ENCODE assay signal across 23 cellular contexts in the genomic region with DNA sequence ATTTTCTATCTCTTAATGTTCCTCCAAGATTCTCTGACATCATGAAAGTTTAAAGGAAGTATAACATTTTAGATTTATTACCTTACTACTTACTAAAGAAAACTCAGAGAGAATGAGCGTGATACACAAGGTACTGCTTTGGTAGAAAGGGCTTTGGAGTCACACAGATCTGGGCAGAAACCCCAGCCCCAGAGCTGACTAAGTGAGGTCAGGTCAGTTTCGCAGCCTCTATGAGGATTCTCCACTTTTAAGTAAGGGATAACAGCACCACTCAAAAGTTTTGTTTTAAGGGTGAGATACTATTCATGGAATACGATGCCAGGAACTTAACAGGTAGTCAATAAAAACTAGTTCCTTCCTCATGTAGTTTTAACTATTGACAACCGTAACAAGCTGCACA.
A peak's percentile ranks its signal among the peaks of the same experiment; 100 is the strongest.
DNase-seq lines count a peak whose midpoint lies in the region; ATAC-seq and TF ChIP-seq lines count a peak whose summit lies in the region.
"Had no signal": no experiment of that assay in that cellular context is flagged by ENCODE, and none has a peak within 500 bp of the region (broad histone marks: within the 10 kb centered on the region; RNA-seq: fewer than 3 reads in every experiment).

No MANE protein-coding gene starts in this region.

- H3K4me1 ChIP-seq in IMR-90 (ENCODE audit: control insufficient read depth, insufficient read depth, low read length) (peaks cover 6% of the 10 kb centered on the region), uterus (peaks cover 0 to 4% of the 10 kb centered on the region in 2 donors)
- H3K4me1 ChIP-seq: Caco-2 had no signal

- H2BK15ac ChIP-seq in IMR-90 (ENCODE audit: low read depth, low read length), result no peak overlapping the region

- TF ChIP-seq CTCF in IMR-90 (conservative IDR thresholded peaks at IDR 0.05; ENCODE audit: low read depth, low read length) (no peak), fibroblast of mammary gland (conservative IDR thresholded peaks at IDR 0.05; ENCODE audit: control insufficient read depth, insufficient read depth, low read depth, low read length) (no peak), mesothelial cell of epicardium (IDR thresholded peaks at IDR 0.05; ENCODE audit: unreplicated experiment) (no peak), uterus (IDR thresholded peaks at IDR 0.05) (no peak)

- H3K4me3 Mint-ChIP-seq in mesothelial cell of epicardium, result no peak overlapping the region
- no peak overlapping the region for H3K4me3 Mint-ChIP-seq in activated T-cell treated with anti-CD3 and anti-CD28 coated beads, Interleukin-2, amount 50 U/mL, for 4 hours
- H3K4me3 Mint-ChIP-seq: B cell; CD8-positive, alpha-beta T cell; HFFc6 had no signal

- H3K4ac ChIP-seq in IMR-90 (ENCODE audit: low read depth, low read length), result no peak overlapping the region

- CTCF ChIA-PET in IMR-90 (lab: Yijun Ruan, JAX), result interaction anchor here (0.6 kb wide), 1 partner anchor 129 kb away, joined by 10 read pairs; no protein-coding TSS in a partner anchor

- no peaks in the 10 kb centered on the region for H3K9me3 Mint-ChIP-seq in mesothelial cell of epicardium
- no peaks in the 10 kb centered on the region for H3K9me3 Mint-ChIP-seq in activated T-cell treated with anti-CD3 and anti-CD28 coated beads, Interleukin-2, amount 50 U/mL, for 4 hours
- H3K9me3 Mint-ChIP-seq: CD8-positive, alpha-beta T cell; HFFc6 had no signal

- no peaks in the 10 kb centered on the region for H3K36me3 ChIP-seq in IMR-90 (ENCODE audit: control insufficient read depth, insufficient read depth, low read length)
- H3K36me3 ChIP-seq in uterus, result no peaks in the 10 kb centered on the region
- H3K36me3 ChIP-seq: HAP-1 had no signal

- TF ChIP-seq RAD21 in IMR-90 (IDR thresholded peaks at IDR 0.05; ENCODE audit: low read length), result no peak

- peak; percentile 62 for ATAC-seq in IMR-90 (ENCODE audit: low read depth)
- no peak for ATAC-seq in GM21529 (IDR thresholded peaks at IDR 0.05; ENCODE audit: unreplicated experiment)
- ATAC-seq in activated T-cell treated with anti-CD3 and anti-CD28 coated beads, Interleukin-2, amount 50 U/mL, for 4 hours, result no peak
- no peak for ATAC-seq in sciatic nerve
- ATAC-seq: CD8-positive, alpha-beta T cell had no signal

- H3K23ac ChIP-seq in IMR-90 (ENCODE audit: low read depth, low read length), result no peak overlapping the region

- no peaks in the 10 kb centered on the region for H3K36me3 Mint-ChIP-seq in mesothelial cell of epicardium
- H3K36me3 Mint-ChIP-seq in activated T-cell treated with anti-CD3 and anti-CD28 coated beads, Interleukin-2, amount 50 U/mL, for 4 hours (ENCODE audit: insufficient read depth), result no peaks in the 10 kb centered on the region
- H3K36me3 Mint-ChIP-seq: CD8-positive, alpha-beta T cell had no signal

- no TSS peak for BruUV-seq in IMR-90 (replicated peaks; lab: Mats Ljungman, UMichigan)

- no peak overlapping the region for H3K4me3 ChIP-seq in IMR-90 (ENCODE audit: insufficient read depth, low read depth, low read length)
- no peak overlapping the region for H3K4me3 ChIP-seq in fibroblast of mammary gland (ENCODE audit: control insufficient read depth, low read depth, low read length)
- H3K4me3 ChIP-seq in uterus, result no peak overlapping the region
- H3K4me3 ChIP-seq: HAP-1 had no signal

- no peak overlapping the region for H4K8ac ChIP-seq in IMR-90 (ENCODE audit: low read depth in 2 of 2, low read length in 2 of 2)

- no peak overlapping the region for H2AFZ ChIP-seq in IMR-90 (replicated peaks; ENCODE audit: low read length, poor library complexity)

- no peaks in the 10 kb centered on the region; the same call in 1 of the 2 replicates for H3K9me1 ChIP-seq in IMR-90 (ENCODE audit: insufficient read depth, low read length)

- H3K27me3 Mint-ChIP-seq in mesothelial cell of epicardium (ENCODE audit: low read depth), result no peaks in the 10 kb centered on the region
- peaks cover 3% of the 10 kb centered on the region for H3K27me3 Mint-ChIP-seq in activated T-cell treated with anti-CD3 and anti-CD28 coated beads, Interleukin-2, amount 50 U/mL, for 4 hours (ENCODE audit: low read depth)

- no peak overlapping the region for H3K4me2 ChIP-seq in IMR-90 (ENCODE audit: low read depth, low read length)
- H3K4me2 ChIP-seq: KMS-11, SK-N-SH had no signal

- H3K27ac Mint-ChIP-seq in mesothelial cell of epicardium, result peak overlapping the region; percentile 70
- H3K27ac Mint-ChIP-seq: B cell; CD8-positive, alpha-beta T cell; HFFc6 had no signal

- H3K18ac ChIP-seq in IMR-90 (ENCODE audit: low read depth, low read length), result no peak overlapping the region

- no peak overlapping the region for H2AK5ac ChIP-seq in IMR-90 (ENCODE audit: low read depth, low read length)

- H3K27ac ChIP-seq in IMR-90 (ENCODE audit: insufficient read depth, low read length) (no peak overlapping the region), uterus (peak overlapping the region; percentile 60 to 61)
- H3K27ac ChIP-seq: C4-2B, KMS-11 had no signal

- intact Hi-C loops in IMR-90 (cut with micrococcal nuclease) (no loop called here), uterus (cut with DNase I; ENCODE audit: low total_unique reads) (no loop called here), sciatic nerve (cut with DNase I) (no loop called here)

- H3K9ac ChIP-seq in IMR-90 (ENCODE audit: low read depth, low read length), result no peak overlapping the region
- H3K9ac ChIP-seq: KMS-11, SK-N-SH had no signal

- no CpG with 5 or more reads among the region's 4 CpGs for WGBS in IMR-90 (ENCODE audit: extremely low coverage in 2 of 2, insufficient read length in 1 of 2), 2 experiments

- H4K20me1 ChIP-seq in IMR-90 (ENCODE audit: insufficient read depth, low read length), result no peaks in the 10 kb centered on the region

- no peak overlapping the region for H3K14ac ChIP-seq in IMR-90 (replicated peaks; ENCODE audit: low read depth, low read length)

- H2BK5ac ChIP-seq in IMR-90 (ENCODE audit: low read depth, low read length, poor library complexity, severe bottlenecking), result no peak overlapping the region

- H3K9me3 ChIP-seq in IMR-90 (ENCODE audit: control insufficient read depth, insufficient read depth, low read length), result no peaks in the 10 kb centered on the region
- no peaks in the 10 kb centered on the region for H3K9me3 ChIP-seq in uterus
- H3K9me3 ChIP-seq: Caco-2, HAP-1, SK-N-SH had no signal

- no peak overlapping the region for H2BK120ac ChIP-seq in IMR-90 (ENCODE audit: low read depth, low read length)

- TF ChIP-seq POLR2A in IMR-90 (IDR thresholded peaks at IDR 0.05; ENCODE audit: low read depth, low read length), result no peak
- TF ChIP-seq POLR2A in uterus (IDR thresholded peaks at IDR 0.05), result no peak

- H4K5ac ChIP-seq in IMR-90 (ENCODE audit: low read depth, low read length), result no peak overlapping the region

- no peak overlapping the region for H2AK9ac ChIP-seq in IMR-90 (replicated peaks; ENCODE audit: low read depth, low read length, poor library complexity)

- H3K4me1 Mint-ChIP-seq in mesothelial cell of epicardium, result peaks cover 50% of the 10 kb centered on the region
- no peaks in the 10 kb centered on the region for H3K4me1 Mint-ChIP-seq in activated T-cell treated with anti-CD3 and anti-CD28 coated beads, Interleukin-2, amount 50 U/mL, for 4 hours (ENCODE audit: low read depth)
- H3K4me1 Mint-ChIP-seq: B cell had no signal

- dilution Hi-C loops in IMR-90 (cut with HindIII; ENCODE audit: low sequenced_read_pairs, unreplicated experiment), result no loop called here

- DNase-seq in IMR-90, result peak; percentile 79
- DNase-seq in fibroblast of mammary gland (ENCODE audit: low read depth), result peak; percentile 81
- DNase-seq in mesothelial cell of epicardium (ENCODE audit: low spot score in 2 of 2, unreplicated experiment in 2 of 2), result no peak
- DNase-seq in uterus, result peak; percentile 31 to 43
- DNase-seq in activated T-cell treated with anti-CD3 and anti-CD28 coated beads, Interleukin-2, amount 50 U/mL, for 4 hours, result no peak
- DNase-seq in sciatic nerve (ENCODE audit: low spot score), result no peak
- DNase-seq: Caco-2; CD8-positive, alpha-beta T cell; GOT3; HFFc6; NCI-H1105; NCI-H1436 treated with DMSO at 0.1 percent for 48 hours; NCI-H187 treated with DMSO at 0.1 percent for 48 hours; NCI-H2171 treated with DMSO at 0.1 percent for 48 hours; NCI-H345; NCI-H524; NCI-H748 treated with DMSO at 0.1 percent for 48 hours; SK-N-SH had no signal

- in situ Hi-C loops in IMR-90 (cut with MboI; ENCODE audit: low sequenced_read_pairs), result no loop called here

- no peak overlapping the region for H2BK20ac ChIP-seq in IMR-90 (ENCODE audit: low read depth, low read length)

- H4K91ac ChIP-seq in IMR-90 (ENCODE audit: insufficient read depth, low read depth, low read length), result no peak overlapping the region

- no peak overlapping the region for H3K56ac ChIP-seq in IMR-90 (ENCODE audit: extremely low read depth, insufficient read depth, low read length)

- POLR2A ChIA-PET in IMR-90 (lab: Charles Lee; ENCODE audit: unreplicated experiment), result no interaction called here

- no peaks in the 10 kb centered on the region for H3K79me1 ChIP-seq in IMR-90 (ENCODE audit: low read depth in 1 of 2, low read length in 2 of 2)

- H3K27me3 ChIP-seq in IMR-90 (ENCODE audit: control insufficient read depth, insufficient read depth, low read length), result no peaks in the 10 kb centered on the region
- H3K27me3 ChIP-seq in uterus, result no peaks in the 10 kb centered on the region

TF ChIP-seq in IMR-90, 13 proteins besides CTCF, POLR2A, EP300 and RAD21 (continues in another document):
- TF ChIP-seq, protein P1, sequence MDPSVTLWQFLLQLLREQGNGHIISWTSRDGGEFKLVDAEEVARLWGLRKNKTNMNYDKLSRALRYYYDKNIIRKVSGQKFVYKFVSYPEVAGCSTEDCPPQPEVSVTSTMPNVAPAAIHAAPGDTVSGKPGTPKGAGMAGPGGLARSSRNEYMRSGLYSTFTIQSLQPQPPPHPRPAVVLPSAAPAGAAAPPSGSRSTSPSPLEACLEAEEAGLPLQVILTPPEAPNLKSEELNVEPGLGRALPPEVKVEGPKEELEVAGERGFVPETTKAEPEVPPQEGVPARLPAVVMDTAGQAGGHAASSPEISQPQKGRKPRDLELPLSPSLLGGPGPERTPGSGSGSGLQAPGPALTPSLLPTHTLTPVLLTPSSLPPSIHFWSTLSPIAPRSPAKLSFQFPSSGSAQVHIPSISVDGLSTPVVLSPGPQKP (IDR thresholded peaks at IDR 0.05; ENCODE audit: borderline replicate concordance, low read depth, low read length), result no peak
- TF ChIP-seq BHLHE40 (IDR thresholded peaks at IDR 0.05; ENCODE audit: low read depth, low read length) (no peak), FOS (IDR thresholded peaks at IDR 0.05; ENCODE audit: low read depth, low read length) (no peak), MAZ (IDR thresholded peaks at IDR 0.05; ENCODE audit: borderline replicate concordance, low read depth, low read length) (no peak), MXI1 (IDR thresholded peaks at IDR 0.05; ENCODE audit: borderline replicate concordance, low read depth, low read length) (no peak), CEBPB (IDR thresholded peaks at IDR 0.05; ENCODE audit: low read depth, low read length) (no peak), MAFK (IDR thresholded peaks at IDR 0.05; ENCODE audit: low read depth, low read length) (no peak), NFE2L2 (IDR thresholded peaks at IDR 0.05; ENCODE audit: low read depth, low read length) (no peak), RFX5 (IDR thresholded peaks at IDR 0.05; ENCODE audit: low read depth, low read length) (no peak)

Comparison
In these comparisons a context has a peak if more than half of its experiments do, and no peak if none do; other contexts are left out.
1. DNase-seq: peak in IMR-90 (single experiment), fibroblast of mammary gland (single experiment) and uterus (2 of 2); none in mesothelial cell of epicardium (0 of 2), activated T-cell treated with anti-CD3 and anti-CD28 coated beads, Interleukin-2, amount 50 U/mL, for 4 hours (single experiment) and sciatic nerve (single experiment).